In the genomic region with DNA sequence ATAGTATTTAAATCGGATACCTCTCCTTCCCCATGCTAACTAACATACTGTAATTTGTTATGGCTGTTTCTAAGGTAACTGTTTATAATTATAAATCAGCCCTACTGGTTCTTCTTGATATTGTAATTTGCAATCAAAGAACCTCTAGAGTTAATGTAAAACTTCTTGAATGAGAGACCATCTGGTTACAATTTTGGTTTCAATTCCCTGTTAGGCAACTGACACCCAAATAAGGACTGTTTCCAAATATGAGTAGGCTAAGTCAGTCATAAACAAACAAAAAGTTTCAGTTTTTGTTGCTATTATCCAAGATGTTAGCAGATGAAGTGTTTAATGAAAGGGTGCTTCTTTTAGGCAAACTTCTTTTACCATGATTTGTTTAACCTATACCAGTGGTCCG, we compare ENCODE assay signal across 9 cellular contexts.
DNase-seq lines count a peak whose midpoint lies in the region; ATAC-seq and TF ChIP-seq lines count a peak whose summit lies in the region.
"Had no signal": no experiment of that assay in that cellular context is flagged by ENCODE, and none has a peak within 500 bp of the region (broad histone marks: within the 10 kb centered on the region; RNA-seq: fewer than 3 reads in every experiment).

No MANE protein-coding gene starts in this region.

- no peaks in the 10 kb centered on the region for H3K36me3 Mint-ChIP-seq in activated CD4-positive, alpha-beta memory T cell treated with anti-CD3 and anti-CD28 coated beads, Interleukin-2, amount 10 ng/mL, durations not matched to agents 7 days and 5 days (ENCODE audit: low read depth)
- no peaks in the 10 kb centered on the region for H3K36me3 Mint-ChIP-seq in chondrocyte (ENCODE audit: low read depth)

- CTCF ChIA-PET in activated CD4-positive, alpha-beta memory T cell treated with anti-CD3 and anti-CD28 coated beads, Interleukin-2, amount 10 ng/mL, durations not matched to agents 7 days and 5 days (lab: Charles Lee) = no interaction called here

- no peak overlapping the region for H3K4me3 Mint-ChIP-seq in activated CD4-positive, alpha-beta memory T cell treated with anti-CD3 and anti-CD28 coated beads, Interleukin-2, amount 10 ng/mL, durations not matched to agents 7 days and 5 days
- no peak overlapping the region for H3K4me3 Mint-ChIP-seq in chondrocyte (ENCODE audit: unreplicated experiment)

- POLR2A ChIA-PET in activated CD4-positive, alpha-beta memory T cell treated with anti-CD3 and anti-CD28 coated beads, Interleukin-2, amount 10 ng/mL, durations not matched to agents 7 days and 5 days (lab: Charles Lee) = no interaction called here

- no peak overlapping the region for H3K4me3 ChIP-seq in brain microvascular endothelial cell (ENCODE audit: low read depth, low read length)
- no peak overlapping the region for H3K4me3 ChIP-seq in skin epidermis
- H3K4me3 ChIP-seq: lung had no signal

- peaks cover 7% of the 10 kb centered on the region for H3K27me3 Mint-ChIP-seq in activated CD4-positive, alpha-beta memory T cell treated with anti-CD3 and anti-CD28 coated beads, Interleukin-2, amount 10 ng/mL, durations not matched to agents 7 days and 5 days
- H3K27me3 Mint-ChIP-seq in chondrocyte (ENCODE audit: low read depth) = no peaks in the 10 kb centered on the region

- H3K4me1 Mint-ChIP-seq in activated CD4-positive, alpha-beta memory T cell treated with anti-CD3 and anti-CD28 coated beads, Interleukin-2, amount 10 ng/mL, durations not matched to agents 7 days and 5 days = peaks cover 10% of the 10 kb centered on the region
- H3K4me1 Mint-ChIP-seq in chondrocyte (ENCODE audit: low read depth) = peaks cover 3% of the 10 kb centered on the region

- in situ Hi-C loops in brain microvascular endothelial cell (cut with HindIII; ENCODE audit: low pct_ligation_motif_present, low sequenced_read_pairs) = no loop called here

- H3K27me3 ChIP-seq in brain microvascular endothelial cell (replicated peaks) = no peaks in the 10 kb centered on the region

- DNase-seq in GM19240 (ENCODE audit: insufficient read length, low spot score) (peak; percentile 43), brain microvascular endothelial cell (no peak), islet precursor cell (no peak), chondrocyte (ENCODE audit: low spot score) (no peak)
- DNase-seq in activated CD4-positive, alpha-beta memory T cell treated with anti-CD3 and anti-CD28 coated beads, Interleukin-2, amount 10 ng/mL, durations not matched to agents 7 days and 5 days = no peak
- DNase-seq in activated CD4-positive, alpha-beta T cell treated with anti-CD3 and anti-CD28 coated beads, Interleukin-2, amount 50 U/mL, for 4 hours = no peak

- H3K27ac ChIP-seq in brain microvascular endothelial cell = peak overlapping the region; percentile 46
- peak overlapping the region in 12 of 21 experiments; percentile 1 to 74 (median 35) for H3K27ac ChIP-seq in skin epidermis

- ATAC-seq in HG03045 (IDR thresholded peaks at IDR 0.05; ENCODE audit: unreplicated experiment) = peak; percentile 97

- no peaks in the 10 kb centered on the region for H3K36me3 ChIP-seq in brain microvascular endothelial cell (replicated peaks)

- no peak overlapping the region for H3K27ac Mint-ChIP-seq in activated CD4-positive, alpha-beta memory T cell treated with anti-CD3 and anti-CD28 coated beads, Interleukin-2, amount 10 ng/mL, durations not matched to agents 7 days and 5 days
- no peak overlapping the region for H3K27ac Mint-ChIP-seq in chondrocyte (ENCODE audit: unreplicated experiment)

- no peaks in the 10 kb centered on the region for H3K9me3 Mint-ChIP-seq in activated CD4-positive, alpha-beta memory T cell treated with anti-CD3 and anti-CD28 coated beads, Interleukin-2, amount 10 ng/mL, durations not matched to agents 7 days and 5 days
- H3K9me3 Mint-ChIP-seq in chondrocyte (ENCODE audit: low read depth) = no peaks in the 10 kb centered on the region

- no peak for TF ChIP-seq CTCF in brain microvascular endothelial cell (IDR thresholded peaks at IDR 0.05; ENCODE audit: low read depth, low read length, missing control alignments)
- TF ChIP-seq CTCF in chondrocyte (IDR thresholded peaks at IDR 0.05) = no peak
